In the genomic region with DNA sequence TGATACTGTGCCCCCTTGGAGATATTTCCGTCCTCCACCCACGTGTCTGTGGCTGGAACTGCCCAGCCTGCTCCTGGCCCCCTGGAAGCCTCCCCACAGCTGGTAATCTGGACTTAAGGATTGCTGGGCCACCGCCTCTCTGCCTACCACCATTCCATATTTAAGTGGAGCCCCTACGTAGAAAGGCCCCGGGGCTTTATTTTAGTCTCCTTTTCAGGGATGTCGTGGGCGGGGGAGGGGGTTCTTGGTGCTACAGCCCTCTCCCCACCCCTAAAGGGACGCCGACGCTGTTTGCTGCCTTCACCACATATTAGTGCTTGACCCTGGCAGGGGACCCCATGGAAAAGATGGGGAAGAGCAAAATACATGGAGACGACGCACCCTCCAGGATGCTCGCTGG, we compare ENCODE assay signal across 1 cellular context.
TF ChIP-seq lines count a peak whose summit lies in the region.

No MANE protein-coding gene starts in this region.

TF ChIP-seq in SK-N-SH, 30 proteins besides CTCF, POLR2A, EP300 and RAD21 (continued from another document):
- TF ChIP-seq, protein P1, sequence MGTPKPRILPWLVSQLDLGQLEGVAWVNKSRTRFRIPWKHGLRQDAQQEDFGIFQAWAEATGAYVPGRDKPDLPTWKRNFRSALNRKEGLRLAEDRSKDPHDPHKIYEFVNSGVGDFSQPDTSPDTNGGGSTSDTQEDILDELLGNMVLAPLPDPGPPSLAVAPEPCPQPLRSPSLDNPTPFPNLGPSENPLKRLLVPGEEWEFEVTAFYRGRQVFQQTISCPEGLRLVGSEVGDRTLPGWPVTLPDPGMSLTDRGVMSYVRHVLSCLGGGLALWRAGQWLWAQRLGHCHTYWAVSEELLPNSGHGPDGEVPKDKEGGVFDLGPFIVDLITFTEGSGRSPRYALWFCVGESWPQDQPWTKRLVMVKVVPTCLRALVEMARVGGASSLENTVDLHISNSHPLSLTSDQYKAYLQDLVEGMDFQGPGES (IDR thresholded peaks at IDR 0.05; ENCODE audit: low read depth, low read length): no peak
- TF ChIP-seq GATA2 (CRISPR knock-in tag; IDR thresholded peaks at IDR 0.05): no peak
- no peak for TF ChIP-seq TAF1 (IDR thresholded peaks at IDR 0.05; ENCODE audit: borderline replicate concordance, low read depth, low read length)
